Comparison of ENCODE assay signal across 10 cellular contexts in genomic region chr5:96297867-96298266, GRCh38.
DNase-seq lines count a peak whose midpoint lies in the region; ATAC-seq and TF ChIP-seq lines count a peak whose summit lies in the region.
"Had no signal": no experiment of that assay in that cellular context is flagged by ENCODE, and none has a peak within 500 bp of the region (broad histone marks: within the 10 kb centered on the region; RNA-seq: fewer than 3 reads in every experiment).

No MANE protein-coding gene starts in this region.

- TF ChIP-seq CTCF in foreskin fibroblast (IDR thresholded peaks at IDR 0.05; ENCODE audit: low read depth, low read length) = no peak

- H3K36me3 ChIP-seq in subcutaneous abdominal adipose tissue (ENCODE audit: control insufficient read depth in 5 of 5, insufficient read depth in 5 of 5, low read length in 5 of 5) = no peaks in the 10 kb centered on the region
- H3K36me3 ChIP-seq: cardiac muscle cell had no signal

- H3K9ac ChIP-seq in subcutaneous abdominal adipose tissue (ENCODE audit: low read length in 5 of 5) = peak overlapping the region in 1 of 5 donors; percentile 66

- H3K4me1 ChIP-seq in subcutaneous abdominal adipose tissue (ENCODE audit: control insufficient read depth in 5 of 5, insufficient read depth in 5 of 5, low read length in 5 of 5) = peaks cover 0 to 25% (median 10%) of the 10 kb centered on the region in 5 donors

- H3K27me3 ChIP-seq in subcutaneous abdominal adipose tissue (ENCODE audit: control insufficient read depth in 5 of 5, insufficient read depth in 4 of 5, low read length in 5 of 5) = no peaks in the 10 kb centered on the region
- H3K27me3 ChIP-seq: cardiac muscle cell had no signal

- peak; percentile 80 for ATAC-seq in HG02870 (IDR thresholded peaks at IDR 0.05; ENCODE audit: unreplicated experiment)

- H3K9me3 ChIP-seq in subcutaneous abdominal adipose tissue (ENCODE audit: control insufficient read depth in 5 of 5, low read length in 5 of 5) = peaks cover 0 to 12% (median 9%) of the 10 kb centered on the region in 5 donors

- DNase-seq in SKM-1 treated with dmso at 0.1 percent for 144 hours (lab: John Stamatoyannopoulos, UW; ENCODE audit: unreplicated experiment) = peak; percentile 98
- DNase-seq in foreskin fibroblast = peak; percentile 94
- DNase-seq in NCI-H1092 treated with DMSO at 0.1 percent for 48 hours (lab: John Stamatoyannopoulos, UW) = no peak
- DNase-seq in stimulated activated CD4-positive, alpha-beta T cell treated with anti-CD3 and anti-CD28 coated beads, Interleukin-4, amount 100 ng/mL, for 24 hours = no peak
- no peak for DNase-seq in activated naive CD4-positive, alpha-beta T cell treated with anti-CD3 and anti-CD28 coated beads, Interleukin-2, amount 50 U/mL, for 16 hours
- DNase-seq: activated CD4-positive, alpha-beta T cell treated with anti-CD3 and anti-CD28 coated beads, Interleukin-2, amount 50 U/mL, for 4 hours; NCI-H1048 had no signal

- H3K4me3 ChIP-seq in foreskin fibroblast (ENCODE audit: low read depth in 1 of 2, low read length in 2 of 2) (no peak overlapping the region), subcutaneous abdominal adipose tissue (ENCODE audit: low read depth in 1 of 5, low read length in 5 of 5) (no peak overlapping the region)
- H3K4me3 ChIP-seq: cardiac muscle cell had no signal

- peak overlapping the region; percentile 89 for H3K27ac ChIP-seq in subcutaneous abdominal adipose tissue (ENCODE audit: low read depth, low read length)
- H3K27ac ChIP-seq: cardiac muscle cell had no signal

Comparison
In these comparisons a context has a peak if more than half of its experiments do, and no peak if none do; other contexts are left out.
1. DNase-seq: peak in SKM-1 treated with dmso at 0.1 percent for 144 hours (single experiment) and foreskin fibroblast (2 of 2); none in NCI-H1092 treated with DMSO at 0.1 percent for 48 hours (single experiment), stimulated activated CD4-positive, alpha-beta T cell treated with anti-CD3 and anti-CD28 coated beads, Interleukin-4, amount 100 ng/mL, for 24 hours (single experiment) and activated naive CD4-positive, alpha-beta T cell treated with anti-CD3 and anti-CD28 coated beads, Interleukin-2, amount 50 U/mL, for 16 hours (single experiment).